Comparison of ENCODE assay signal across 8 cellular contexts in the genomic region with DNA sequence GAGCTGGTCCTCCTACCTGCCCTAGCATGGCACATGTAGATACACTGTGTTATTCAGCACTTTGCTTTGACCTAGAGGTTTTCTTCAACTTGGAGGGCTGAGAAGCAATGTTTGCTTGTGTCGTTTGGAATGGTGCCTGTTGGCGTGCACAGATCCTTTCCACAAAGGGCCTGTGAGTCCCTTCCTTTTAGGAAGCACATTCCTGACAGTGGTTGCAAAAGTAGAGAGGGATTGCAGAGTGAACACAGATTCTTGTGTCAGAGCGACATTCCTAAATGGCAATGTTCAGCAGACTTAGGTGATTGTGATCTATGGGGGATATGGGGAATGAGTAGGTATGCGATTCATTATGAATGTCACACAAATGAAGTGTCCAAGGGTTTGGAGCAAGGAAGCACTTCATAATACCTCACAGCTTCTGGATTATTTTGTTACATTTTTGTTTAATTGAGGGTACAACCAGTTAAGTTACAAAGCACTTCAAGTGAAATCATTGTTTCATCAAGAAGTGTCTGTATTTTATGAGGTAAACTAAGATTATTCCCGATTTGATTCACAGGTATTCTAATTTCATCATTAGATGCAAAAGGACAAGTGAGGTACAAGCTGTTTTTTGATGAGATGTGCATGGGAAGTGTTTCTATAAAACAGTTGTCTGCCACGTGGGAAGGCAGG. TPM values are rescaled to one million over a fixed set of nuclear protein-coding genes. Genes with fewer than 3 reads are reported as not detected.
DNase-seq lines count a peak whose midpoint lies in the region; ATAC-seq and TF ChIP-seq lines count a peak whose summit lies in the region.

No MANE protein-coding gene starts in this region.

- intact Hi-C loops in prostate gland (cut with DNase I), result no loop called here

- H3K27ac ChIP-seq in foreskin keratinocyte, result peak overlapping the region; percentile 95
- peak overlapping the region; percentile 77 to 87 for H3K27ac ChIP-seq in prostate gland

- peaks cover 32 to 36% (median 36%) of the 10 kb centered on the region in 3 donors for H3K4me1 Mint-ChIP-seq in T-cell

- peak overlapping the region; percentile 93 to 97 for H3K27ac Mint-ChIP-seq in T-cell

- H3K4me3 Mint-ChIP-seq in T-cell, result peak overlapping the region; percentile 99 to 100 (median 100)

- POLR2A ChIA-PET in T-cell (lab: Charles Lee), result no interaction called here

- H3K27me3 Mint-ChIP-seq in T-cell, result peaks cover 0 to 3% of the 10 kb centered on the region in 2 donors

- DNase-seq in T-cell (no peak), foreskin keratinocyte (no peak), prostate gland (ENCODE audit: low spot score) (peak; percentile 64), DMS153 (lab: John Stamatoyannopoulos, UW) (no peak), HT-29 (ENCODE audit: low spot score) (no peak)
- no peak for DNase-seq in stimulated activated CD4-positive, alpha-beta T cell treated with anti-CD3 and anti-CD28 coated beads, Interleukin-4, amount 100 ng/mL, for 24 hours

- no peak for TF ChIP-seq POLR2A in prostate gland (IDR thresholded peaks at IDR 0.05)

- H3K9me3 Mint-ChIP-seq in T-cell, result no peaks in the 10 kb centered on the region

- TF ChIP-seq CTCF in foreskin keratinocyte (conservative IDR thresholded peaks at IDR 0.05) (no peak), prostate gland (IDR thresholded peaks at IDR 0.05) (no peak)

- H3K4me3 ChIP-seq in prostate gland, result peak overlapping the region in 1 of 2 donors; percentile 54

- no peaks in the 10 kb centered on the region for H3K36me3 ChIP-seq in ES-I3 (ENCODE audit: insufficient read depth, low read length)
- H3K36me3 ChIP-seq in prostate gland, result no peaks in the 10 kb centered on the region

- H3K4me1 ChIP-seq in ES-I3 (ENCODE audit: insufficient read depth, low read length) (peaks cover 15% of the 10 kb centered on the region; the same call in 1 of the 2 replicates), foreskin keratinocyte (peaks cover 17% of the 10 kb centered on the region), prostate gland (replicated peaks) (peaks cover 6% of the 10 kb centered on the region)

- peak overlapping the region; percentile 77 for H3K9ac ChIP-seq in ES-I3 (ENCODE audit: low read depth, low read length)

- no peaks in the 10 kb centered on the region for H3K36me3 Mint-ChIP-seq in T-cell

- CTCF ChIA-PET in T-cell (lab: Charles Lee), result interaction anchor here in 1 of 2 donors (0.6 to 1.2 kb wide), 4 partner anchors 21 to 115 kb away, joined by 3 to 4 read pairs (median 3); no protein-coding TSS in a partner anchor

- H3K9me3 ChIP-seq in ES-I3 (ENCODE audit: control insufficient read depth, insufficient read depth, low read length) (no peaks in the 10 kb centered on the region), prostate gland (no peaks in the 10 kb centered on the region)

- H3K27me3 ChIP-seq in foreskin keratinocyte, result no peaks in the 10 kb centered on the region
- no peaks in the 10 kb centered on the region for H3K27me3 ChIP-seq in prostate gland (replicated peaks; ENCODE audit: insufficient read depth)

- no peak for ATAC-seq in T-cell (replicated peaks in 1 of 4)
- no peak for ATAC-seq in foreskin keratinocyte
- ATAC-seq in HG03135 (IDR thresholded peaks at IDR 0.05; ENCODE audit: unreplicated experiment), result no peak

- 24% methylated on average over 6 of the region's 6 CpGs for WGBS in prostate gland

RNA-seq across cellular contexts. Expression of a gene that starts 0.7 kb away (rescaled TPM):
- total RNA-seq in T-cell (1 to 10 TPM; 3.2 to 4.8 (median 4.3) TPM), foreskin keratinocyte (17.5 and 18.0 TPM in 2 replicates), prostate gland (10 to 100 TPM; 25.3 to 50.8 TPM)
- 5.7 and 6.7 TPM in 2 replicates for polyA plus RNA-seq in foreskin keratinocyte
- total RNA-seq in HT-29 (2014; rRNA removed; shearing (Covaris generic)), result 3.9 and 4.5 TPM in 2 replicates
